In the genomic region with DNA sequence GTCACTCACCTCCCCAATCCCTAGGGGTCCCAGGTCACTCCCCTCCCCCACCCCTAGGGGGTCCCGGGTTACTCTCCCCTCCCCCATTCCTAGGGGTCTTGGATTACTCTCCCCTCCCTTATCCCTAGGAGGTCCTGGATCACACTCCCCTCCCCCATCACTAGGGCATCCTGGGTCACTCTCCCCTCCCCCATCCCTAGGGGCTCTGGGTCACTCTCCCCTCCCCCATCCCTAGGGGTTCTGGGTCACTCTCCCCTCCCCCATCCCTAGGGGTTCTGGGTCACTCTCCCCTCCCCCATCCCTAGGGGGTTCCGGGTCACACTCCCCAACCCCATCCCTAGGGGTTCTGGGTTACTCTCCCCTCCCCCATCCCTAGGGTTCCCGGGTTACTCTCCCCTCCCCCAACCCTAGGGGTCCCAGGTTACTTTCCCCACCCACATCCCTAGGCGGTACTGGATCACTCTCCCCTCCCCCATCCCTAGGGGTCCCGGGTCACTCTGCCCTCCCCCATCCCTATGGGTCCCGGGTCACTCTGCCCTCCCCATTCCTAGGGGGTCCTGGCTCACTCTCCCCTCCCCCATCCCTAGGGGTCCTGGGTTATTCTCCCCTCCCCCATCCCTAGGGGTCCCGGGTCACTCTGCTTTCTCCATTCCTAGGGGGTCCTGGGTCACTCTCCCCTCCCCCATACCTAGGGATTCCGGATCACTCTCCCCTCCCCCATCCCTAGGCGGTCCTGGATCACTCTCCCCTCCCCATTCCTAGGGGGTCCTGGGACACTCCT, we compare ENCODE assay signal across 1 cellular context.
TF ChIP-seq lines count a peak whose summit lies in the region.

No MANE protein-coding gene starts in this region.

TF ChIP-seq in A549, 52 proteins besides CTCF, POLR2A, EP300 and RAD21 (continued from another document):
- TF ChIP-seq, protein P1, sequence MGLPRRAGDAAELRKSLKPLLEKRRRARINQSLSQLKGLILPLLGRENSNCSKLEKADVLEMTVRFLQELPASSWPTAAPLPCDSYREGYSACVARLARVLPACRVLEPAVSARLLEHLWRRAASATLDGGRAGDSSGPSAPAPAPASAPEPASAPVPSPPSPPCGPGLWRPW (IDR thresholded peaks at IDR 0.05): no peak
- no peak for TF ChIP-seq CHD4 (IDR thresholded peaks at IDR 0.05; ENCODE audit: borderline replicate concordance)
- no peak for TF ChIP-seq TP53 (CRISPR knock-in tag; IDR thresholded peaks at IDR 0.05)
- TF ChIP-seq, protein P2, sequence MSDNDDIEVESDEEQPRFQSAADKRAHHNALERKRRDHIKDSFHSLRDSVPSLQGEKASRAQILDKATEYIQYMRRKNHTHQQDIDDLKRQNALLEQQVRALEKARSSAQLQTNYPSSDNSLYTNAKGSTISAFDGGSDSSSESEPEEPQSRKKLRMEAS (IDR thresholded peaks at IDR 0.05): no peak
- TF ChIP-seq HEYL (CRISPR knock-in tag; IDR thresholded peaks at IDR 0.05): no peak
- no peak for TF ChIP-seq FOXS1 (CRISPR knock-in tag; IDR thresholded peaks at IDR 0.05)
- TF ChIP-seq RFX5 (IDR thresholded peaks at IDR 0.05): no peak
- TF ChIP-seq, protein P3, sequence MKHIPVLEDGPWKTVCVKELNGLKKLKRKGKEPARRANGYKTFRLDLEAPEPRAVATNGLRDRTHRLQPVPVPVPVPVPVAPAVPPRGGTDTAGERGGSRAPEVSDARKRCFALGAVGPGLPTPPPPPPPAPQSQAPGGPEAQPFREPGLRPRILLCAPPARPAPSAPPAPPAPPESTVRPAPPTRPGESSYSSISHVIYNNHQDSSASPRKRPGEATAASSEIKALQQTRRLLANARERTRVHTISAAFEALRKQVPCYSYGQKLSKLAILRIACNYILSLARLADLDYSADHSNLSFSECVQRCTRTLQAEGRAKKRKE (CRISPR knock-in tag; IDR thresholded peaks at IDR 0.05; ENCODE audit: low read depth): no peak
- no peak for TF ChIP-seq MYC (IDR thresholded peaks at IDR 0.05; ENCODE audit: borderline replicate concordance, low read length)
